Comparison of ENCODE assay signal across 8 cellular contexts in genomic region chr9:35102769-35103659, GRCh38. TPM values are rescaled to one million over a fixed set of nuclear protein-coding genes. Genes with fewer than 3 reads are reported as not detected.
DNase-seq lines count a peak whose midpoint lies in the region; ATAC-seq and TF ChIP-seq lines count a peak whose summit lies in the region.

Gene STOML2 (minus strand): TSS chr9:35103131. CDS start chr9:35103094, 37 bp downstream.

- H3K9ac ChIP-seq in SK-N-SH: peak within 1 kb of the TSS; percentile 87

- H3K27ac ChIP-seq in SK-N-SH (ENCODE audit: low read depth in 2 of 2, low read length in 1 of 2) (peak within 1 kb of the TSS; percentile 86 to 94), suprapubic skin (peak within 1 kb of the TSS; percentile 87)

- no peak for TF ChIP-seq CTCF in SK-N-SH (IDR thresholded peaks at IDR 0.05)
- no peak for TF ChIP-seq CTCF in suprapubic skin (IDR thresholded peaks at IDR 0.05)

- peaks cover 21% of the 10 kb centered on the region for H3F3A ChIP-seq in SK-N-SH (replicated peaks; ENCODE audit: insufficient read depth)

- H3K4me3 ChIP-seq in SK-N-SH (ENCODE audit: low read depth in 2 of 2, low read length in 1 of 2) (peak within 1 kb of the TSS; percentile 75 to 84), suprapubic skin (peak within 1 kb of the TSS; percentile 79)

- CTCF ChIA-PET in SK-N-SH (lab: Yijun Ruan, JAX): interaction anchor here (0.8 to 3.7 kb wide), 12 partner anchors 8 to 501 kb away, joined by 3 to 12 read pairs (median 4); partner anchors contain the start of gene ATOSB

- H3K9me2 ChIP-seq in SK-N-SH: no peaks in the 10 kb centered on the region

- H3K4me2 ChIP-seq in SK-N-SH: peak within 1 kb of the TSS; percentile 93

- no peaks in the 10 kb centered on the region for H4K20me1 ChIP-seq in SK-N-SH (ENCODE audit: insufficient read depth)

- peak; percentile 92 for DNase-seq in GM04504 (ENCODE audit: low read depth)
- peak; percentile 66 for DNase-seq in NCI-H1048 (lab: John Stamatoyannopoulos, UW)
- peak; percentile 96 for DNase-seq in SK-N-SH
- peak; percentile 92 for DNase-seq in activated naive CD4-positive, alpha-beta T cell treated with anti-CD3 and anti-CD28 coated beads, Interleukin-2, amount 50 U/mL, for 16 hours
- peak; percentile 96 for DNase-seq in globus pallidus (ENCODE audit: low spot score)
- DNase-seq in nucleus accumbens (lab: John Stamatoyannopoulos, UW): peak; percentile 66 to 98 (median 93)
- peak; percentile 97 to 98 for DNase-seq in suprapubic skin (ENCODE audit: low spot score in 2 of 2)

- H3K9me3 ChIP-seq in SK-N-SH (no peaks in the 10 kb centered on the region), suprapubic skin (no peaks in the 10 kb centered on the region)

- no peaks in the 10 kb centered on the region for H3K27me3 ChIP-seq in SK-N-SH (ENCODE audit: insufficient read depth)
- no peaks in the 10 kb centered on the region for H3K27me3 ChIP-seq in suprapubic skin

- POLR2A ChIA-PET in SK-N-SH (lab: Yijun Ruan, JAX): interaction anchor here (0.6 to 4.0 kb wide), 5 partner anchors 9 to 31 kb away, joined by 4 to 35 read pairs (median 12); partner anchors contain the start of genes ATOSB, FANCG and VCP

- no peak for TF ChIP-seq RAD21 in SK-N-SH (IDR thresholded peaks at IDR 0.05; ENCODE audit: low read length)

- H2AFZ ChIP-seq in SK-N-SH (ENCODE audit: low read depth): peak within 1 kb of the TSS; percentile 81

- H3K79me2 ChIP-seq in SK-N-SH (ENCODE audit: insufficient read depth): peaks cover 22% of the 10 kb centered on the region

- H3K36me3 ChIP-seq in SK-N-SH (replicated peaks in 1 of 2; ENCODE audit: control insufficient read depth in 1 of 2, insufficient read depth in 2 of 2, low read length in 1 of 2): peaks cover 36 to 60% of the 10 kb centered on the region in 2 experiments
- H3K36me3 ChIP-seq in suprapubic skin: peaks cover 56% of the 10 kb centered on the region

- TF ChIP-seq POLR2A in suprapubic skin (IDR thresholded peaks at IDR 0.05): peak in 1 of 2 donors; percentile 48

- WGBS in SK-N-SH (ENCODE audit: low lambda C conversion rate): 2% methylated on average over 35 of the region's 57 CpGs
- WGBS in suprapubic skin: under 1% methylated on average over 51 of the region's 57 CpGs

- peaks cover 15 to 25% of the 10 kb centered on the region in 2 experiments; a peak in 3 of 4 replicates for H3K4me1 ChIP-seq in SK-N-SH (ENCODE audit: control insufficient read depth in 1 of 2, insufficient read depth in 2 of 2, low read depth in 1 of 2, low read length in 1 of 2)
- peaks cover 25% of the 10 kb centered on the region for H3K4me1 ChIP-seq in suprapubic skin

- peak; percentile 97 for ATAC-seq in HG02571 (IDR thresholded peaks at IDR 0.05; ENCODE audit: unreplicated experiment)

- no peak; a peak in 1 of 4 replicates for TF ChIP-seq EP300 in SK-N-SH (IDR thresholded peaks at IDR 0.05; ENCODE audit: borderline replicate concordance in 1 of 2, low read depth in 1 of 2, low read length in 1 of 2)
- TF ChIP-seq EP300 in suprapubic skin (IDR thresholded peaks at IDR 0.05): no peak

TF ChIP-seq in SK-N-SH, 30 proteins besides CTCF, POLR2A, EP300 and RAD21 (continues in another document):
- TF ChIP-seq NRF1 (IDR thresholded peaks at IDR 0.05; ENCODE audit: low read depth, low read length): no peak
- TF ChIP-seq POLR2AphosphoS5 (IDR thresholded peaks at IDR 0.05; ENCODE audit: low read depth, low read length): peak; percentile 74
- no peak for TF ChIP-seq SMC3 (IDR thresholded peaks at IDR 0.05; ENCODE audit: low read depth, low read length)
- TF ChIP-seq GATA2 (CRISPR knock-in tag; IDR thresholded peaks at IDR 0.05): no peak
- peak; percentile 90 for TF ChIP-seq MXI1 (IDR thresholded peaks at IDR 0.05; ENCODE audit: low read depth, low read length)
- TF ChIP-seq CHD2 (IDR thresholded peaks at IDR 0.05; ENCODE audit: low read length, partially characterized antibody): peak; percentile 75
- TF ChIP-seq ZBTB33 (IDR thresholded peaks at IDR 0.05; ENCODE audit: borderline replicate concordance, low read depth): peak; percentile 40; the same call in 1 of the 2 replicates
- TF ChIP-seq, protein P1, sequence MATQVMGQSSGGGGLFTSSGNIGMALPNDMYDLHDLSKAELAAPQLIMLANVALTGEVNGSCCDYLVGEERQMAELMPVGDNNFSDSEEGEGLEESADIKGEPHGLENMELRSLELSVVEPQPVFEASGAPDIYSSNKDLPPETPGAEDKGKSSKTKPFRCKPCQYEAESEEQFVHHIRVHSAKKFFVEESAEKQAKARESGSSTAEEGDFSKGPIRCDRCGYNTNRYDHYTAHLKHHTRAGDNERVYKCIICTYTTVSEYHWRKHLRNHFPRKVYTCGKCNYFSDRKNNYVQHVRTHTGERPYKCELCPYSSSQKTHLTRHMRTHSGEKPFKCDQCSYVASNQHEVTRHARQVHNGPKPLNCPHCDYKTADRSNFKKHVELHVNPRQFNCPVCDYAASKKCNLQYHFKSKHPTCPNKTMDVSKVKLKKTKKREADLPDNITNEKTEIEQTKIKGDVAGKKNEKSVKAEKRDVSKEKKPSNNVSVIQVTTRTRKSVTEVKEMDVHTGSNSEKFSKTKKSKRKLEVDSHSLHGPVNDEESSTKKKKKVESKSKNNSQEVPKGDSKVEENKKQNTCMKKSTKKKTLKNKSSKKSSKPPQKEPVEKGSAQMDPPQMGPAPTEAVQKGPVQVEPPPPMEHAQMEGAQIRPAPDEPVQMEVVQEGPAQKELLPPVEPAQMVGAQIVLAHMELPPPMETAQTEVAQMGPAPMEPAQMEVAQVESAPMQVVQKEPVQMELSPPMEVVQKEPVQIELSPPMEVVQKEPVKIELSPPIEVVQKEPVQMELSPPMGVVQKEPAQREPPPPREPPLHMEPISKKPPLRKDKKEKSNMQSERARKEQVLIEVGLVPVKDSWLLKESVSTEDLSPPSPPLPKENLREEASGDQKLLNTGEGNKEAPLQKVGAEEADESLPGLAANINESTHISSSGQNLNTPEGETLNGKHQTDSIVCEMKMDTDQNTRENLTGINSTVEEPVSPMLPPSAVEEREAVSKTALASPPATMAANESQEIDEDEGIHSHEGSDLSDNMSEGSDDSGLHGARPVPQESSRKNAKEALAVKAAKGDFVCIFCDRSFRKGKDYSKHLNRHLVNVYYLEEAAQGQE (IDR thresholded peaks at IDR 0.05; ENCODE audit: low read depth, low read length): no peak
- peak; percentile 99 for TF ChIP-seq GABPA (IDR thresholded peaks at IDR 0.05; ENCODE audit: low read depth)
- TF ChIP-seq USF2 (IDR thresholded peaks at IDR 0.05; ENCODE audit: borderline replicate concordance, low read depth, low read length): no peak
- TF ChIP-seq YY1 (IDR thresholded peaks at IDR 0.05; ENCODE audit: low read depth): peak; percentile 61; the same call in 1 of the 2 replicates
- no peak for TF ChIP-seq MEF2A (IDR thresholded peaks at IDR 0.05; ENCODE audit: borderline replicate concordance, low read depth)
- TF ChIP-seq TAF1 (IDR thresholded peaks at IDR 0.05; ENCODE audit: borderline replicate concordance, low read depth, low read length): peak; percentile 92
- no peak for TF ChIP-seq NFIC (IDR thresholded peaks at IDR 0.05; ENCODE audit: borderline replicate concordance)
- peak; percentile 40; the same call in 1 of the 2 replicates for TF ChIP-seq TCF12 (IDR thresholded peaks at IDR 0.05)
- peak; percentile 72 for TF ChIP-seq ELF1 (IDR thresholded peaks at IDR 0.05)
- TF ChIP-seq RCOR1 (IDR thresholded peaks at IDR 0.05; ENCODE audit: low read length): peak; percentile 20; the same call in 1 of the 2 replicates
- TF ChIP-seq USF1 (IDR thresholded peaks at IDR 0.05; ENCODE audit: borderline replicate concordance, low read depth): peak; percentile 55
- peak; percentile 88 for TF ChIP-seq RFX5 (IDR thresholded peaks at IDR 0.05; ENCODE audit: low read length)
- peak; percentile 92 for TF ChIP-seq SIN3A (IDR thresholded peaks at IDR 0.05; ENCODE audit: borderline replicate concordance, low read depth, low read length)
- TF ChIP-seq JUND (IDR thresholded peaks at IDR 0.05): peak; percentile 9; the same call in 1 of the 2 replicates
- no peak for TF ChIP-seq TEAD4 (IDR thresholded peaks at IDR 0.05; ENCODE audit: borderline replicate concordance, insufficient read depth)

RNA-seq across cellular contexts. Expression of gene STOML2, which starts in this region (rescaled TPM):
- 229 and 232 TPM in 2 replicates for polyA plus RNA-seq in SK-N-SH (2012; rRNA removed)
- 165 and 201 TPM in 2 replicates for polyA plus RNA-seq in SK-N-SH (2012; cell fraction: cytosol; rRNA removed)
- polyA plus RNA-seq in SK-N-SH (2012; cell fraction: nucleus; rRNA removed): 194 and 206 TPM in 2 replicates
- total RNA-seq in suprapubic skin: 10 to 100 TPM; 48.8 to 99.2 (median 91.1) TPM

Comparison
In these comparisons a context has a peak if more than half of its experiments do, and no peak if none do; other contexts are left out.
1. Peak in every context shown above with its lines: DNase-seq, ATAC-seq, H3K4me3 ChIP-seq and H3K27ac ChIP-seq.